Comparison of ENCODE assay signal across 1 cellular context in the genomic region with DNA sequence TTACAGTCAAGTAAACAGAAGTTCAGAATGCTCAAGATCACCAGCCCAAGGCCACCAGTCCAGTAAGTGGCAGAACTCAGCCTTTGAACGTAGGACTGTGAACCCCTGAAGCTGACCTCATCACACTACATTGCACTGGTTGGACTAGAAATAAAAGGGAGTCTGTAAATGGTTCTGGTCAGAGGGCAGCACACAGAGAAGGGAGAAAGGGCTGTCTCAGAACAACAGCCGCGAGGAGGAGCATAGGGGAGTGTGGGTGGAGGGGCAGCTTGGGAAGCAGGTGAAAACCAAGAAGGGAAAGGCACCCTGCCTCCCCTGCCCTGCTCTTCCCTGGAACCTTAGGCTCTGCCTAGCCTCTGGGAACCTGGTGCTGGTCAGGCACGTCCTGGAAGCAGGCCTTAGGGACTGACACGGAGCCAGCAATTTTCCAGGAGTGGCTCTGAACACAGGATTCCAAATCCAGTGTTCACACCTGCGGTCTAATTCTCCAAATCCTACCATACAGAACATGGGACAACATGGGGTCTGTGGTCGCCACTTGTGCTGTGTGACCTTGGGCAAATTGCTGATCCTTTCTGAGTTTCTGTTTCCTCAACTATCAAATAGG.
TF ChIP-seq lines count a peak whose summit lies in the region.

No MANE protein-coding gene starts in this region.

TF ChIP-seq in HepG2, 621 proteins besides CTCF, POLR2A, EP300 and RAD21 (continued from another document and continues in another):
- TF ChIP-seq, protein P1, sequence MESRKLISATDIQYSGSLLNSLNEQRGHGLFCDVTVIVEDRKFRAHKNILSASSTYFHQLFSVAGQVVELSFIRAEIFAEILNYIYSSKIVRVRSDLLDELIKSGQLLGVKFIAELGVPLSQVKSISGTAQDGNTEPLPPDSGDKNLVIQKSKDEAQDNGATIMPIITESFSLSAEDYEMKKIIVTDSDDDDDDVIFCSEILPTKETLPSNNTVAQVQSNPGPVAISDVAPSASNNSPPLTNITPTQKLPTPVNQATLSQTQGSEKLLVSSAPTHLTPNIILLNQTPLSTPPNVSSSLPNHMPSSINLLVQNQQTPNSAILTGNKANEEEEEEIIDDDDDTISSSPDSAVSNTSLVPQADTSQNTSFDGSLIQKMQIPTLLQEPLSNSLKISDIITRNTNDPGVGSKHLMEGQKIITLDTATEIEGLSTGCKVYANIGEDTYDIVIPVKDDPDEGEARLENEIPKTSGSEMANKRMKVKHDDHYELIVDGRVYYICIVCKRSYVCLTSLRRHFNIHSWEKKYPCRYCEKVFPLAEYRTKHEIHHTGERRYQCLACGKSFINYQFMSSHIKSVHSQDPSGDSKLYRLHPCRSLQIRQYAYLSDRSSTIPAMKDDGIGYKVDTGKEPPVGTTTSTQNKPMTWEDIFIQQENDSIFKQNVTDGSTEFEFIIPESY (CRISPR knock-in tag; IDR thresholded peaks at IDR 0.05), result no peak
- peak; percentile 36; the same call in 1 of the 2 replicates for TF ChIP-seq E2F1 (CRISPR knock-in tag; IDR thresholded peaks at IDR 0.05)
- TF ChIP-seq MYNN (CRISPR knock-in tag; IDR thresholded peaks at IDR 0.05; ENCODE audit: low read depth), result no peak
- peak; percentile 60; the same call in 1 of the 2 replicates for TF ChIP-seq ZNF740 (CRISPR knock-in tag; IDR thresholded peaks at IDR 0.05)
- no peak for TF ChIP-seq SMC3 (IDR thresholded peaks at IDR 0.05; ENCODE audit: low read length)
- TF ChIP-seq PREB (CRISPR knock-in tag; IDR thresholded peaks at IDR 0.05), result no peak
- TF ChIP-seq, protein P2, sequence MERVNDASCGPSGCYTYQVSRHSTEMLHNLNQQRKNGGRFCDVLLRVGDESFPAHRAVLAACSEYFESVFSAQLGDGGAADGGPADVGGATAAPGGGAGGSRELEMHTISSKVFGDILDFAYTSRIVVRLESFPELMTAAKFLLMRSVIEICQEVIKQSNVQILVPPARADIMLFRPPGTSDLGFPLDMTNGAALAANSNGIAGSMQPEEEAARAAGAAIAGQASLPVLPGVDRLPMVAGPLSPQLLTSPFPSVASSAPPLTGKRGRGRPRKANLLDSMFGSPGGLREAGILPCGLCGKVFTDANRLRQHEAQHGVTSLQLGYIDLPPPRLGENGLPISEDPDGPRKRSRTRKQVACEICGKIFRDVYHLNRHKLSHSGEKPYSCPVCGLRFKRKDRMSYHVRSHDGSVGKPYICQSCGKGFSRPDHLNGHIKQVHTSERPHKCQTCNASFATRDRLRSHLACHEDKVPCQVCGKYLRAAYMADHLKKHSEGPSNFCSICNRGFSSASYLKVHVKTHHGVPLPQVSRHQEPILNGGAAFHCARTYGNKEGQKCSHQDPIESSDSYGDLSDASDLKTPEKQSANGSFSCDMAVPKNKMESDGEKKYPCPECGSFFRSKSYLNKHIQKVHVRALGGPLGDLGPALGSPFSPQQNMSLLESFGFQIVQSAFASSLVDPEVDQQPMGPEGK (CRISPR knock-in tag; IDR thresholded peaks at IDR 0.05), result no peak; the same call in 1 of the 2 replicates
- TF ChIP-seq, protein P3, sequence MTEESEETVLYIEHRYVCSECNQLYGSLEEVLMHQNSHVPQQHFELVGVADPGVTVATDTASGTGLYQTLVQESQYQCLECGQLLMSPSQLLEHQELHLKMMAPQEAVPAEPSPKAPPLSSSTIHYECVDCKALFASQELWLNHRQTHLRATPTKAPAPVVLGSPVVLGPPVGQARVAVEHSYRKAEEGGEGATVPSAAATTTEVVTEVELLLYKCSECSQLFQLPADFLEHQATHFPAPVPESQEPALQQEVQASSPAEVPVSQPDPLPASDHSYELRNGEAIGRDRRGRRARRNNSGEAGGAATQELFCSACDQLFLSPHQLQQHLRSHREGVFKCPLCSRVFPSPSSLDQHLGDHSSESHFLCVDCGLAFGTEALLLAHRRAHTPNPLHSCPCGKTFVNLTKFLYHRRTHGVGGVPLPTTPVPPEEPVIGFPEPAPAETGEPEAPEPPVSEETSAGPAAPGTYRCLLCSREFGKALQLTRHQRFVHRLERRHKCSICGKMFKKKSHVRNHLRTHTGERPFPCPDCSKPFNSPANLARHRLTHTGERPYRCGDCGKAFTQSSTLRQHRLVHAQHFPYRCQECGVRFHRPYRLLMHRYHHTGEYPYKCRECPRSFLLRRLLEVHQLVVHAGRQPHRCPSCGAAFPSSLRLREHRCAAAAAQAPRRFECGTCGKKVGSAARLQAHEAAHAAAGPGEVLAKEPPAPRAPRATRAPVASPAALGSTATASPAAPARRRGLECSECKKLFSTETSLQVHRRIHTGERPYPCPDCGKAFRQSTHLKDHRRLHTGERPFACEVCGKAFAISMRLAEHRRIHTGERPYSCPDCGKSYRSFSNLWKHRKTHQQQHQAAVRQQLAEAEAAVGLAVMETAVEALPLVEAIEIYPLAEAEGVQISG (CRISPR knock-in tag; IDR thresholded peaks at IDR 0.05), result peak; percentile 55; the same call in 1 of the 2 replicates
- no peak for TF ChIP-seq RERE (CRISPR knock-in tag; IDR thresholded peaks at IDR 0.05; ENCODE audit: low read depth)
- no peak; the same call in 1 of the 2 replicates for TF ChIP-seq TBX2 (CRISPR knock-in tag; IDR thresholded peaks at IDR 0.05; ENCODE audit: borderline replicate concordance)
- TF ChIP-seq ZNF644 (CRISPR knock-in tag; IDR thresholded peaks at IDR 0.05; ENCODE audit: low read depth), result peak; percentile 89
- no peak for TF ChIP-seq NFYC (CRISPR knock-in tag; IDR thresholded peaks at IDR 0.05)
- TF ChIP-seq, protein P4, sequence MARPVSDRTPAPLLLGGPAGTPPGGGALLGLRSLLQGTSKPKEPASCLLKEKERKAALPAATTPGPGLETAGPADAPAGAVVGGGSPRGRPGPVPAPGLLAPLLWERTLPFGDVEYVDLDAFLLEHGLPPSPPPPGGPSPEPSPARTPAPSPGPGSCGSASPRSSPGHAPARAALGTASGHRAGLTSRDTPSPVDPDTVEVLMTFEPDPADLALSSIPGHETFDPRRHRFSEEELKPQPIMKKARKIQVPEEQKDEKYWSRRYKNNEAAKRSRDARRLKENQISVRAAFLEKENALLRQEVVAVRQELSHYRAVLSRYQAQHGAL (CRISPR knock-in tag; IDR thresholded peaks at IDR 0.05; ENCODE audit: not compliant biosample characterization), result no peak
- TF ChIP-seq GTF2F1 (IDR thresholded peaks at IDR 0.05; ENCODE audit: low read length), result no peak
- no peak for TF ChIP-seq SIN3B (IDR thresholded peaks at IDR 0.05; ENCODE audit: low read length)
- TF ChIP-seq NR2F2 (IDR thresholded peaks at IDR 0.05; ENCODE audit: borderline replicate concordance, low read depth), result no peak
- no peak for TF ChIP-seq TAF1 (CRISPR knock-in tag; IDR thresholded peaks at IDR 0.05)
- no peak for TF ChIP-seq CHCHD3 (CRISPR knock-in tag; IDR thresholded peaks at IDR 0.05)
- TF ChIP-seq CEBPZ (IDR thresholded peaks at IDR 0.05; ENCODE audit: low read length), result no peak
- TF ChIP-seq TEAD3 (CRISPR knock-in tag; optimal IDR thresholded peaks at IDR 0.05; ENCODE audit: borderline replicate concordance), result peak; percentile 33
- TF ChIP-seq FOSL2 (CRISPR knock-in tag; IDR thresholded peaks at IDR 0.05), result peak; percentile 47
- no peak for TF ChIP-seq FLYWCH1 (CRISPR knock-in tag; IDR thresholded peaks at IDR 0.05)
- no peak for TF ChIP-seq ZNF124 (CRISPR knock-in tag; IDR thresholded peaks at IDR 0.05)
- 0 out of 2 replicates have a peak, but pooled peaks have one; percentile 42 for TF ChIP-seq ZFP90 (CRISPR knock-in tag; IDR thresholded peaks at IDR 0.05; ENCODE audit: borderline replicate concordance)
- TF ChIP-seq ZBTB4 (CRISPR knock-in tag; IDR thresholded peaks at IDR 0.05; ENCODE audit: borderline replicate concordance), result 0 out of 2 replicates have a peak, but pooled peaks have one; percentile 29
- 0 out of 4 replicates have a peak, but pooled peaks of 1 of the 2 experiments have one; percentile 54 for TF ChIP-seq KLF16 (CRISPR knock-in tag; IDR thresholded peaks at IDR 0.05)
